Comparison of ENCODE assay signal across 25 cellular contexts in the genomic region with DNA sequence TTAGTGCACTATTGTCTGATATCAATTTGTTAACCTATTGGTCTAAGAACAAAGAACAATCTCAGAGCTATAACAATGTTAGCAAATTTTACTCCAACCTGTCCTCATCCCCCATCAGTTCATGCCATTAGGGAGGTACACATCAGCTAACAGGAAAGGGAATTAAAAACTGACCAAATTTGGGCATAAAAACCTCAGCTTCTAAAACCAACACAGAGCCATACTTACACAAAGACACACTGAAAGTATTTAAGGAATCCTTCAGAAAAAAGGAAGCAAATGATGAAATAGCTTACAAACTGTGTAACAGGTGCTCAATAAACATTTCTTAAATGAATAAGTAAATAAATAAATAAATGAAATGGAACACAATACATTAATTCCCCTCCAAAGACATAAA.
"Had no signal": no experiment of that assay in that cellular context is flagged by ENCODE, and none has a peak within 500 bp of the region (broad histone marks: within the 10 kb centered on the region; RNA-seq: fewer than 3 reads in every experiment).

No MANE protein-coding gene starts in this region.

- H3K4me1 ChIP-seq: adrenal gland, gastroesophageal sphincter, lower lobe of right lung, pancreas, right lobe of liver, uterus had no signal

- H3K27me3 ChIP-seq: adrenal gland, gastroesophageal sphincter, pancreas, right lobe of liver, uterus had no signal

- H3K9me3 ChIP-seq: adrenal gland, gastroesophageal sphincter, lower lobe of right lung, mucosa of descending colon, pancreas, right lobe of liver, uterus had no signal

- DNase-seq: activated B cell treated with CpG ODN at 0.5 μM for 24 hours; activated CD4-positive, alpha-beta T cell treated with anti-CD3 and anti-CD28 coated beads for 36 hours; activated CD4-positive, alpha-beta T cell treated with anti-CD3 and anti-CD28 coated beads, Interleukin-2, amount 50 U/mL, for 4 hours; activated CD8-positive, alpha-beta memory T cell treated with anti-CD3 and anti-CD28 coated beads for 24 hours; activated CD8-positive, alpha-beta memory T cell treated with anti-CD3 and anti-CD28 coated beads, Interleukin-2, amount 50 U/mL, for 4 hours; activated naive CD4-positive, alpha-beta T cell; activated T-cell treated with anti-CD3 and anti-CD28 coated beads, Interleukin-2, amount 50 U/mL, for 4 hours; adrenal gland; dermis blood vessel endothelial cell; effector memory CD8-positive, alpha-beta T cell; head of caudate nucleus; hypothalamus; lower lobe of right lung; mesendoderm; mucosa of descending colon; nephron progenitor cell; pancreas; right lobe of liver; small intestine; stimulated activated CD8-positive, alpha-beta memory T cell treated with anti-CD3 and anti-CD28 coated beads, Interleukin-4, amount 100 ng/mL, for 48 hours; stimulated activated naive B cell treated with anti-CD40 and anti-IgM and Interleukin-4, amounts not matched to agents 10 μg/mL and 1 μg/mL and 100 μg/mL, for 72 hours; T-helper 17 cell; trophoblast cell; uterus had no signal

- H3K27ac ChIP-seq: adrenal gland, gastroesophageal sphincter, lower lobe of right lung, pancreas, right lobe of liver, uterus had no signal

- H3K36me3 ChIP-seq: adrenal gland, lower lobe of right lung, pancreas, right lobe of liver, uterus had no signal

- H3K4me3 ChIP-seq: adrenal gland, gastroesophageal sphincter, lower lobe of right lung, mucosa of descending colon, pancreas, right lobe of liver, uterus had no signal
